ENCODE assay signal across 8 cellular contexts in the genomic region with DNA sequence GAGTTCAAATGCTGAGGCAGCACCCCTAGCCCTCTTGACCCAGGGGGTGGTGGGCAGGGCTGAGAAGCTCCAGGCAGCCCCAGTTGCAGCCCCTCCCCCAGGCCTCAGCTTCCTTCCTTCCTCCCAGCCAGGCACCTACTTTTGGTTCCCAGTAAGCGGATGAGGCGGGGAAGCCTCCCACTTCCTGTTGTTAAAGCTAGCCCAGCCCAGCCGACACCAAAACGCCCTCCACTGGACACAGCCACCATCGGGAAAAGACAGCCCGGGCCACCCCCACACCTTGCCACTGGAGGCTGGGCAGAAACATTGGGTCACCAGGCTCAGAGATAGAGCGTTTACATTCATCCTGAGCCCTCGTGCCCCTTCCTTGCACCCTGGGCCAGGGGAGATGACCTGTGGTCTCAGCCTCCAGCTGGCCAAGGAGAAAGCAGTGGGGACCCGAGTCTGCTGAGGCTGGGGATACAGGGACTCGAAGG. TPM values are rescaled to one million over a fixed set of nuclear protein-coding genes. Genes with fewer than 3 reads are reported as not detected.
DNase-seq lines count a peak whose midpoint lies in the region; ATAC-seq and TF ChIP-seq lines count a peak whose summit lies in the region.

No MANE protein-coding gene starts in this region.

- peak in 2 of 3 donors; percentile 19 to 23 for TF ChIP-seq CTCF in breast epithelium (IDR thresholded peaks at IDR 0.05)

- H3K9me3 ChIP-seq in breast epithelium (no peaks in the 10 kb centered on the region), skeletal muscle tissue (ENCODE audit: control insufficient read depth in 3 of 3, low read length in 3 of 3) (no peaks in the 10 kb centered on the region)

- peak overlapping the region; percentile 4 to 95 (median 78) for H3K4me3 ChIP-seq in breast epithelium
- H3K4me3 ChIP-seq in skeletal muscle tissue (ENCODE audit: low read length in 3 of 3), result peak overlapping the region; percentile 65 to 89 (median 70)

- intact Hi-C loops in breast epithelium (cut with DNase I; ENCODE audit: low total_unique reads), result loop anchor here (10.0 kb wide), 1 partner anchor 48 kb away; no protein-coding TSS in a partner anchor

- no peaks in the 10 kb centered on the region for H3K27me3 ChIP-seq in breast epithelium
- no peaks in the 10 kb centered on the region for H3K27me3 ChIP-seq in skeletal muscle tissue (ENCODE audit: control insufficient read depth in 3 of 3, insufficient read depth in 3 of 3, low read length in 3 of 3)

- peak overlapping the region; percentile 87 to 94 for H3K27ac ChIP-seq in breast epithelium
- peak overlapping the region; percentile 79 for H3K27ac ChIP-seq in skeletal muscle tissue (ENCODE audit: low read depth, low read length)

- H3K9ac ChIP-seq in skeletal muscle tissue (ENCODE audit: low read depth in 1 of 3, low read length in 3 of 3), result peak overlapping the region; percentile 4 to 87 (median 56)

- no peak for TF ChIP-seq POLR2A in breast epithelium (IDR thresholded peaks at IDR 0.05)

- ATAC-seq in HG03045 (IDR thresholded peaks at IDR 0.05; ENCODE audit: unreplicated experiment), result no peak
- ATAC-seq in GM18858 (IDR thresholded peaks at IDR 0.05; ENCODE audit: unreplicated experiment), result no peak

- DNase-seq in NCI-H2227 (lab: John Stamatoyannopoulos, UW; ENCODE audit: unreplicated experiment) (peak; percentile 27), NCI-H2227 treated with DMSO at 0.1 percent for 48 hours (lab: John Stamatoyannopoulos, UW) (no peak), SKM-1 treated with dmso at 0.1 percent for 144 hours (lab: John Stamatoyannopoulos, UW; ENCODE audit: unreplicated experiment) (peak; percentile 78), breast epithelium (ENCODE audit: low spot score in 2 of 2) (peak; percentile 67 to 75), iris pigment epithelial cell (ENCODE audit: low read depth) (peak; percentile 77)

- peaks cover 16 to 31% of the 10 kb centered on the region in 2 donors for H3K4me1 ChIP-seq in breast epithelium
- peaks cover 54 to 72% (median 70%) of the 10 kb centered on the region in 3 donors for H3K4me1 ChIP-seq in skeletal muscle tissue (ENCODE audit: control insufficient read depth in 3 of 3, insufficient read depth in 3 of 3, low read length in 3 of 3)

- H3K36me3 ChIP-seq in breast epithelium (no peaks in the 10 kb centered on the region), skeletal muscle tissue (ENCODE audit: control insufficient read depth in 3 of 3, insufficient read depth in 3 of 3, low read length in 3 of 3) (peaks cover 41 to 48% (median 46%) of the 10 kb centered on the region in 3 donors)

RNA-seq across cellular contexts. Expression of gene DUSP7, which starts 3.5 kb away (rescaled TPM):
- total RNA-seq in breast epithelium (10 to 100 TPM in 1 of 3 donors, 1 to 10 TPM in 2; 7.0 to 11.1 (median 8.6) TPM), skeletal muscle tissue (5.2 TPM)

RNA-seq across cellular contexts. Expression of gene RPL29, which starts 57.2 kb away (rescaled TPM):
- total RNA-seq in breast epithelium, result 1,000 to 10,000 TPM; 1,890 to 2,530 (median 2,229) TPM
- total RNA-seq in skeletal muscle tissue, result 1,532 TPM
